ENCODE assay signal across 8 cellular contexts in the genomic region with DNA sequence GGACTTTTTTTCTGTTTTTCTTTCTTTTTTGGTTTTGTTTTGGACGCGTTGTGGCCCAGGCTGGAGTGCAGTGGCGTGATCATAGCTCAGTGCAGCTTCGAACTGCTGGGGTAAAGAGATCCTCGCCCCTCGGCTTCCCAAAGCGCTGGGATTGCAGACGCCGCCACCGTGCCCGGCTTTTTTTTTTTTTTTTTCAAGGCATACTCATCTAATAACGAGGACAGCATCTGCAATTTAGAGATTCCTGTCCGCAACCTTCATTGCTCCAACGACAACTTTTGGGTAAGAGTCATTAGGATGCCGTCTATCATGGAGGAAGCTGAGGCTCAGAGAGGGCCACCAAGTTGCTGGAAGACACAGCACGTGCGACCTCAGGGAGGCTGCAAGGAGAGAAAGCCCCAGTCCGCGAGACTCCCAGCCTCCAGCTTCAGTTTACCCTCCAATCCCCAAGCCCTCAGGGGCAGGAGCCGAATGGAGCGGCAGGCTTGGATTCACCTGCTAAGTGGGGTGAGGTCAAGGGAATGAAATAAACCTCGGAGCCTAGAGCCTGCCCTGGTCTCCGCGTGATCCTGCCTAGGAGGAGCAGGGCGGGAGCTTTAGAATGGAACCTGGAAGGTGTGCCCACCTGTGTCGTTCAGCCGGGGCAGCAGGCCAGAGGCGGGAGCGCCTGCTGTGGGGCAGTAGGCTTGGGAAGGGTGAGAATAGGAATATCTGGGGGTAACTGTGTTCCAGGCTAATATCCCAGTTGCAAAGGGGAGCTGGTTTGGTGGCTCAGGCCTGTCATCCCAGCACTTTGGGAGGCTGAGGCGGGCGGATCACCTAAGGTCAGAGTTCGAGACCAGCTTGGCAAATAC. TPM values are rescaled to one million over a fixed set of nuclear protein-coding genes. Genes with fewer than 3 reads are reported as not detected.
A peak's percentile ranks its signal among the peaks of the same experiment; 100 is the strongest.
DNase-seq lines count a peak whose midpoint lies in the region; ATAC-seq, FAIRE-seq and TF ChIP-seq lines count a peak whose summit lies in the region.

No MANE protein-coding gene starts in this region.

- H3K4me3 ChIP-seq in keratinocyte (ENCODE audit: control insufficient read depth in 2 of 3, extremely low read depth in 1 of 3, insufficient read depth in 2 of 3, low read depth in 1 of 3, low read length in 3 of 3) = peak overlapping the region; percentile 76 to 92 (median 92)

- H2AFZ ChIP-seq in keratinocyte (ENCODE audit: control insufficient read depth, low read length) = peak overlapping the region; percentile 93

- H3K4me1 Mint-ChIP-seq in T-helper 1 cell treated with Interleukin-12 subunit alpha and Interleukin-12 subunit beta and Interleukin-4 antibody, amounts not matched to agents 30 μg/mL and 1 μg/mL, for 36 hours (ENCODE audit: low read depth) = peaks cover 8% of the 10 kb centered on the region
- peaks cover 7% of the 10 kb centered on the region for H3K4me1 Mint-ChIP-seq in activated T-helper 2 cell treated with anti-CD3 and anti-CD28 coated beads, Interferon-gamma antibody, Interleukin-2, Interleukin-4, amounts not matched to agents 10 μg/mL and 5 μg/mL and 100 μg/mL, durations not matched to agents 14 hours and 24 hours and 36 hours (ENCODE audit: low read depth)

- H3K27me3 Mint-ChIP-seq in T-helper 1 cell treated with Interleukin-12 subunit alpha and Interleukin-12 subunit beta and Interleukin-4 antibody, amounts not matched to agents 30 μg/mL and 1 μg/mL, for 36 hours (ENCODE audit: low read depth) = peaks cover 4% of the 10 kb centered on the region
- no peaks in the 10 kb centered on the region for H3K27me3 Mint-ChIP-seq in activated T-helper 2 cell treated with anti-CD3 and anti-CD28 coated beads, Interferon-gamma antibody, Interleukin-2, Interleukin-4, amounts not matched to agents 10 μg/mL and 5 μg/mL and 100 μg/mL, durations not matched to agents 14 hours and 24 hours and 36 hours (ENCODE audit: low read depth)

- no peaks in the 10 kb centered on the region for H4K20me1 ChIP-seq in keratinocyte (ENCODE audit: control insufficient read depth, extremely low read depth, insufficient read depth, low read length)

- dilution Hi-C loops in keratinocyte (cut with MboI; ENCODE audit: extremely low pct_ligation_motif_present, low sequenced_read_pairs) = no loop called here

- H3K79me2 ChIP-seq in keratinocyte (ENCODE audit: control insufficient read depth, insufficient read depth, low read length) = peaks cover 14% of the 10 kb centered on the region

- H3K27ac Mint-ChIP-seq in T-helper 1 cell treated with Interleukin-12 subunit alpha and Interleukin-12 subunit beta and Interleukin-4 antibody, amounts not matched to agents 30 μg/mL and 1 μg/mL, for 36 hours = peak overlapping the region; percentile 97
- peak overlapping the region; percentile 88 for H3K27ac Mint-ChIP-seq in activated T-helper 2 cell treated with anti-CD3 and anti-CD28 coated beads, Interferon-gamma antibody, Interleukin-2, Interleukin-4, amounts not matched to agents 10 μg/mL and 5 μg/mL and 100 μg/mL, durations not matched to agents 14 hours and 24 hours and 36 hours

- peaks cover 2 to 4% of the 10 kb centered on the region in 2 experiments for H3K36me3 ChIP-seq in keratinocyte (ENCODE audit: control insufficient read depth in 2 of 2, extremely low read depth in 1 of 2, insufficient read depth in 2 of 2, low read length in 2 of 2)

- H3K4me2 ChIP-seq in keratinocyte (ENCODE audit: control insufficient read depth, extremely low read depth, insufficient read depth, low read depth, low read length) = peak overlapping the region; percentile 94

- FAIRE-seq in keratinocyte (lab: Jason Lieb, UNC) = no peak

- H3K9me3 Mint-ChIP-seq in T-helper 1 cell treated with Interleukin-12 subunit alpha and Interleukin-12 subunit beta and Interleukin-4 antibody, amounts not matched to agents 30 μg/mL and 1 μg/mL, for 36 hours = no peaks in the 10 kb centered on the region
- H3K9me3 Mint-ChIP-seq in activated T-helper 2 cell treated with anti-CD3 and anti-CD28 coated beads, Interferon-gamma antibody, Interleukin-2, Interleukin-4, amounts not matched to agents 10 μg/mL and 5 μg/mL and 100 μg/mL, durations not matched to agents 14 hours and 24 hours and 36 hours = no peaks in the 10 kb centered on the region

- ATAC-seq in HG03378 (IDR thresholded peaks at IDR 0.05; ENCODE audit: unreplicated experiment) = no peak

- peak overlapping the region; percentile 77 for H3K27ac ChIP-seq in keratinocyte (ENCODE audit: control insufficient read depth, insufficient read depth, low read length)
- H3K27ac ChIP-seq in temporal lobe (ENCODE audit: low read depth, low read length) = peak overlapping the region; percentile 5

- peaks cover 7% of the 10 kb centered on the region for H3K36me3 Mint-ChIP-seq in T-helper 1 cell treated with Interleukin-12 subunit alpha and Interleukin-12 subunit beta and Interleukin-4 antibody, amounts not matched to agents 30 μg/mL and 1 μg/mL, for 36 hours (ENCODE audit: low read depth)
- peaks cover 28% of the 10 kb centered on the region for H3K36me3 Mint-ChIP-seq in activated T-helper 2 cell treated with anti-CD3 and anti-CD28 coated beads, Interferon-gamma antibody, Interleukin-2, Interleukin-4, amounts not matched to agents 10 μg/mL and 5 μg/mL and 100 μg/mL, durations not matched to agents 14 hours and 24 hours and 36 hours (ENCODE audit: low read depth)

- peak overlapping the region; percentile 86 for H3K9ac ChIP-seq in keratinocyte (ENCODE audit: control insufficient read depth, extremely low read depth, insufficient read depth, low read length)

- DNase-seq in T-helper 1 cell (no peak), keratinocyte (ENCODE audit: low read depth, low spot score) (no peak), NCI-H187 treated with DMSO at 0.1 percent for 48 hours (lab: John Stamatoyannopoulos, UW) (no peak), GOT3 (lab: John Stamatoyannopoulos, UW) (no peak)
- DNase-seq in activated T-helper 2 cell treated with anti-CD3 and anti-CD28 coated beads, Interferon-gamma antibody, Interleukin-2, Interleukin-4, amounts not matched to agents 10 μg/mL and 5 μg/mL and 100 μg/mL, durations not matched to agents 14 hours and 24 hours and 36 hours (ENCODE audit: low spot score) = no peak

- H3K9me3 ChIP-seq in keratinocyte (ENCODE audit: control insufficient read depth, low read depth, low read length) = no peaks in the 10 kb centered on the region

- intact Hi-C loops in activated T-helper 2 cell treated with anti-CD3 and anti-CD28 coated beads, Interferon-gamma antibody, Interleukin-2, Interleukin-4, amounts not matched to agents 10 μg/mL and 5 μg/mL and 100 μg/mL, durations not matched to agents 14 hours and 24 hours and 36 hours (cut with micrococcal nuclease) = loop anchor here (1.0 to 10.0 kb wide), 6 partner anchors 23 to 443 kb away; a partner anchor contains a TSS

- no peaks in the 10 kb centered on the region for H3K9me1 ChIP-seq in keratinocyte (ENCODE audit: control insufficient read depth, extremely low read depth, insufficient read depth, low read length)

- no peaks in the 10 kb centered on the region for H3K27me3 ChIP-seq in keratinocyte (ENCODE audit: control insufficient read depth, extremely low read depth, insufficient read depth, low read length)

- no peak for TF ChIP-seq CTCF in keratinocyte (optimal IDR thresholded peaks at IDR 0.05 in 1 of 3, IDR thresholded peaks at IDR 0.05 in 1 of 3, conservative IDR thresholded peaks at IDR 0.05 in 1 of 3; ENCODE audit: extremely low read depth in 1 of 3, insufficient read depth in 2 of 3, low read length in 3 of 3)

- peaks cover 11% of the 10 kb centered on the region for H3K4me1 ChIP-seq in keratinocyte (ENCODE audit: control insufficient read depth, extremely low read depth, insufficient read depth, low read length)

- H3K4me3 Mint-ChIP-seq in T-helper 1 cell treated with Interleukin-12 subunit alpha and Interleukin-12 subunit beta and Interleukin-4 antibody, amounts not matched to agents 30 μg/mL and 1 μg/mL, for 36 hours = peak overlapping the region; percentile 96
- peak overlapping the region; percentile 97 for H3K4me3 Mint-ChIP-seq in activated T-helper 2 cell treated with anti-CD3 and anti-CD28 coated beads, Interferon-gamma antibody, Interleukin-2, Interleukin-4, amounts not matched to agents 10 μg/mL and 5 μg/mL and 100 μg/mL, durations not matched to agents 14 hours and 24 hours and 36 hours (ENCODE audit: low read depth)

RNA-seq across cellular contexts. Expression of a gene that starts 0.7 kb away (rescaled TPM):
- 90.1 and 94.7 TPM in 2 replicates for total RNA-seq in activated T-helper 2 cell treated with anti-CD3 and anti-CD28 coated beads, Interferon-gamma antibody, Interleukin-2, Interleukin-4, amounts not matched to agents 10 μg/mL and 5 μg/mL and 100 μg/mL, durations not matched to agents 14 hours and 24 hours and 36 hours
- 20.9 to 53.6 TPM (median 33.3 TPM) in 3 replicates for polyA plus RNA-seq in keratinocyte
- polyA plus RNA-seq in keratinocyte (2011; ENCODE audit: low read depth) = 32.1 TPM
- 12.6 and 19.6 TPM in 2 replicates for polyA plus RNA-seq in keratinocyte (2011; cell fraction: cytosol; rRNA removed)
- 47.6 and 72.8 TPM in 2 replicates for polyA plus RNA-seq in keratinocyte (2011; cell fraction: nucleus; rRNA removed)
- polyA plus RNA-seq in keratinocyte (2012; ENCODE audit: low replicate concordance) = 50.1 and 59.7 TPM in 2 replicates
- 74.0 to 142 TPM (median 140 TPM) in 3 replicates for polyA minus RNA-seq in keratinocyte
- 90.4 TPM for polyA minus RNA-seq in keratinocyte (2011; cell fraction: cytosol; rRNA and poly(A)+ RNA removed)
- polyA minus RNA-seq in keratinocyte (2011; cell fraction: nucleus; rRNA and poly(A)+ RNA removed) = 40.7 and 57.9 TPM in 2 replicates
- total RNA-seq in temporal lobe = 11.3 TPM

RNA-seq across cellular contexts. Expression of a gene that starts 5.7 kb away (rescaled TPM):
- total RNA-seq in activated T-helper 2 cell treated with anti-CD3 and anti-CD28 coated beads, Interferon-gamma antibody, Interleukin-2, Interleukin-4, amounts not matched to agents 10 μg/mL and 5 μg/mL and 100 μg/mL, durations not matched to agents 14 hours and 24 hours and 36 hours = not detected in 2 replicates
- polyA plus RNA-seq in keratinocyte = 0.05 TPM in 1 of 3 replicates, not detected in the others
- 1.0 TPM for polyA plus RNA-seq in keratinocyte (2011; ENCODE audit: low read depth)
- not detected in 2 replicates for polyA plus RNA-seq in keratinocyte (2011; cell fraction: cytosol; rRNA removed)
- 0.13 and 0.17 TPM in 2 replicates for polyA plus RNA-seq in keratinocyte (2011; cell fraction: nucleus; rRNA removed)
- polyA plus RNA-seq in keratinocyte (2012; ENCODE audit: low replicate concordance) = 0.76 TPM in 1 of 2 replicates, not detected in the other
- not detected in 3 replicates for polyA minus RNA-seq in keratinocyte
- not detected for polyA minus RNA-seq in keratinocyte (2011; cell fraction: cytosol; rRNA and poly(A)+ RNA removed)
- polyA minus RNA-seq in keratinocyte (2011; cell fraction: nucleus; rRNA and poly(A)+ RNA removed) = not detected in 2 replicates
- total RNA-seq in temporal lobe = 0.25 TPM

RNA-seq across cellular contexts. Expression of a gene that starts 29.0 kb away (rescaled TPM):
- 83.2 and 89.4 TPM in 2 replicates for total RNA-seq in activated T-helper 2 cell treated with anti-CD3 and anti-CD28 coated beads, Interferon-gamma antibody, Interleukin-2, Interleukin-4, amounts not matched to agents 10 μg/mL and 5 μg/mL and 100 μg/mL, durations not matched to agents 14 hours and 24 hours and 36 hours
- polyA plus RNA-seq in keratinocyte = 8.2 to 30.0 TPM (median 14.8 TPM) in 3 replicates
- 10.8 TPM for polyA plus RNA-seq in keratinocyte (2011; ENCODE audit: low read depth)
- 10.0 and 29.0 TPM in 2 replicates for polyA plus RNA-seq in keratinocyte (2011; cell fraction: cytosol; rRNA removed)
- 17.7 and 30.0 TPM in 2 replicates for polyA plus RNA-seq in keratinocyte (2011; cell fraction: nucleus; rRNA removed)
- 37.0 and 57.0 TPM in 2 replicates for polyA plus RNA-seq in keratinocyte (2012; ENCODE audit: low replicate concordance)
- 5.0 to 32.4 TPM (median 8.5 TPM) in 3 replicates for polyA minus RNA-seq in keratinocyte
- polyA minus RNA-seq in keratinocyte (2011; cell fraction: cytosol; rRNA and poly(A)+ RNA removed) = 50.3 TPM
- 18.8 and 19.9 TPM in 2 replicates for polyA minus RNA-seq in keratinocyte (2011; cell fraction: nucleus; rRNA and poly(A)+ RNA removed)
- total RNA-seq in temporal lobe = 11.8 TPM

RNA-seq across cellular contexts. Expression of a gene that starts 42.2 kb away (rescaled TPM):
- 6.9 and 8.0 TPM in 2 replicates for total RNA-seq in activated T-helper 2 cell treated with anti-CD3 and anti-CD28 coated beads, Interferon-gamma antibody, Interleukin-2, Interleukin-4, amounts not matched to agents 10 μg/mL and 5 μg/mL and 100 μg/mL, durations not matched to agents 14 hours and 24 hours and 36 hours
- 54.4 to 105 TPM (median 66.0 TPM) in 3 replicates for polyA plus RNA-seq in keratinocyte
- 11.7 TPM for polyA plus RNA-seq in keratinocyte (2011; ENCODE audit: low read depth)
- 35.5 and 76.0 TPM in 2 replicates for polyA plus RNA-seq in keratinocyte (2011; cell fraction: cytosol; rRNA removed)
- polyA plus RNA-seq in keratinocyte (2011; cell fraction: nucleus; rRNA removed) = 185 and 193 TPM in 2 replicates
- 101 and 111 TPM in 2 replicates for polyA plus RNA-seq in keratinocyte (2012; ENCODE audit: low replicate concordance)
- polyA minus RNA-seq in keratinocyte = 38.0 to 68.4 TPM (median 48.9 TPM) in 3 replicates
- 206 TPM for polyA minus RNA-seq in keratinocyte (2011; cell fraction: cytosol; rRNA and poly(A)+ RNA removed)
- polyA minus RNA-seq in keratinocyte (2011; cell fraction: nucleus; rRNA and poly(A)+ RNA removed) = 122 and 140 TPM in 2 replicates
- 4.9 TPM for total RNA-seq in temporal lobe

RNA-seq across cellular contexts. Expression of a gene that starts 44.3 kb away (rescaled TPM):
- total RNA-seq in activated T-helper 2 cell treated with anti-CD3 and anti-CD28 coated beads, Interferon-gamma antibody, Interleukin-2, Interleukin-4, amounts not matched to agents 10 μg/mL and 5 μg/mL and 100 μg/mL, durations not matched to agents 14 hours and 24 hours and 36 hours = 0.52 and 0.64 TPM in 2 replicates
- polyA plus RNA-seq in keratinocyte = 0.13 to 0.56 TPM (median 0.26 TPM) in 3 replicates
- polyA plus RNA-seq in keratinocyte (2011; ENCODE audit: low read depth) = 0.22 TPM
- polyA plus RNA-seq in keratinocyte (2011; cell fraction: cytosol; rRNA removed) = 0.57 and 1.0 TPM in 2 replicates
- 0.59 and 0.64 TPM in 2 replicates for polyA plus RNA-seq in keratinocyte (2011; cell fraction: nucleus; rRNA removed)
- polyA plus RNA-seq in keratinocyte (2012; ENCODE audit: low replicate concordance) = 0.55 and 1.2 TPM in 2 replicates
- polyA minus RNA-seq in keratinocyte = 0.64 to 4.5 TPM (median 2.6 TPM) in 3 replicates
- 1.9 TPM for polyA minus RNA-seq in keratinocyte (2011; cell fraction: cytosol; rRNA and poly(A)+ RNA removed)
- 0.63 and 1.3 TPM in 2 replicates for polyA minus RNA-seq in keratinocyte (2011; cell fraction: nucleus; rRNA and poly(A)+ RNA removed)
- total RNA-seq in temporal lobe = 9.1 TPM
